8 cellular contexts compared by ENCODE assay signal in genomic region chr12:110165540-110166159, GRCh38. TPM values are rescaled to one million over a fixed set of nuclear protein-coding genes. Genes with fewer than 3 reads are reported as not detected.
DNase-seq lines count a peak whose midpoint lies in the region; ATAC-seq and TF ChIP-seq lines count a peak whose summit lies in the region.
"Had no signal": no experiment of that assay in that cellular context is flagged by ENCODE, and none has a peak within 500 bp of the region (broad histone marks: within the 10 kb centered on the region; RNA-seq: fewer than 3 reads in every experiment).

No MANE protein-coding gene starts in this region.

- no peaks in the 10 kb centered on the region for H3K9me3 Mint-ChIP-seq in H9

- H3K36me3 ChIP-seq in HUES48 (ENCODE audit: control insufficient read depth, insufficient read depth, low read length) (no peaks in the 10 kb centered on the region; the same call in 1 of the 2 replicates), trophoblast cell (ENCODE audit: control insufficient read depth in 1 of 2, insufficient read depth in 2 of 2, low read length in 2 of 2) (peaks cover 0 to 1% of the 10 kb centered on the region in 2 experiments)

- H4K91ac ChIP-seq in H9 (ENCODE audit: insufficient read length, low read depth, low read length), result no peak overlapping the region
- H4K91ac ChIP-seq in trophoblast cell (ENCODE audit: low read depth, low read length), result no peak overlapping the region

- H3K18ac ChIP-seq in H9 (ENCODE audit: insufficient read length, low read depth, low read length), result no peak overlapping the region
- no peak overlapping the region for H3K18ac ChIP-seq in trophoblast cell (ENCODE audit: low read length)

- H3K23me2 ChIP-seq in H9 (ENCODE audit: insufficient read length, low read depth, low read length, poor library complexity, severe bottlenecking), result no peaks in the 10 kb centered on the region

- H4K8ac ChIP-seq in H9 (replicated peaks; ENCODE audit: insufficient read length, low read depth, low read length) (no peak overlapping the region), trophoblast cell (ENCODE audit: low read depth, low read length) (no peak overlapping the region)

- H3K79me2 ChIP-seq in H9 (ENCODE audit: insufficient read depth, low read length), result no peaks in the 10 kb centered on the region
- H3K79me2 ChIP-seq in trophoblast cell (ENCODE audit: control insufficient read depth, insufficient read depth, low read length, poor library complexity), result no peaks in the 10 kb centered on the region

- H4K5ac ChIP-seq in H9 (ENCODE audit: insufficient read length, low read depth, low read length), result no peak overlapping the region

- H3K9me3 ChIP-seq in H9 (ENCODE audit: control insufficient read depth, low read depth, low read length) (no peaks in the 10 kb centered on the region), HUES48 (ENCODE audit: control insufficient read depth, insufficient read depth, low read length) (no peaks in the 10 kb centered on the region), trophoblast cell (ENCODE audit: insufficient read depth, low read depth, low read length) (no peaks in the 10 kb centered on the region)
- H3K9me3 ChIP-seq: sigmoid colon had no signal

- H2AFZ ChIP-seq in H9 (ENCODE audit: low read length), result no peak overlapping the region
- H2AFZ ChIP-seq in trophoblast cell (ENCODE audit: insufficient read depth, low read length, poor library complexity), result no peak overlapping the region

- peaks cover 7 to 8% of the 10 kb centered on the region in 2 experiments for H3K4me1 Mint-ChIP-seq in H9

- no peaks in the 10 kb centered on the region for H3K27me3 Mint-ChIP-seq in H9 (ENCODE audit: low read depth)

- no peaks in the 10 kb centered on the region for H4K20me1 ChIP-seq in H9 (ENCODE audit: control insufficient read depth, insufficient read depth, insufficient read length)

- H2BK15ac ChIP-seq in H9 (ENCODE audit: low read depth, low read length), result no peak overlapping the region

- no CpG with 5 or more reads among the region's 4 CpGs for WGBS in H9 (ENCODE audit: extremely low coverage, insufficient read length, low lambda C conversion rate)
- WGBS in trophoblast cell (ENCODE audit: extremely low coverage, insufficient coverage, insufficient read length), result no CpG with 5 or more reads among the region's 4 CpGs

- no peak overlapping the region for H3K14ac ChIP-seq in H9 (ENCODE audit: insufficient read depth, low read length)
- H3K14ac ChIP-seq in trophoblast cell (ENCODE audit: low read length), result no peak overlapping the region

- no peak overlapping the region for H3K27ac ChIP-seq in H9 (ENCODE audit: insufficient read length, low read depth, low read length)
- H3K27ac ChIP-seq in HUES48 (ENCODE audit: low read depth, low read length), result peak overlapping the region; percentile 18
- H3K27ac ChIP-seq in trophoblast cell (ENCODE audit: low read depth, low read length), result no peak overlapping the region
- H3K27ac ChIP-seq: sigmoid colon had no signal

- no peak overlapping the region for H3T11ph ChIP-seq in H9 (ENCODE audit: low read length)

- H3K4me2 ChIP-seq in H9 (ENCODE audit: insufficient read depth, insufficient read length, low read length) (no peak overlapping the region), trophoblast cell (ENCODE audit: low read length) (no peak overlapping the region)

- H3K27ac Mint-ChIP-seq in H9, result peak overlapping the region; percentile 13 to 55 (median 31); a peak in 4 of 7 replicates

- H3K4me1 ChIP-seq in H9 (ENCODE audit: insufficient read depth, low read length), result no peaks in the 10 kb centered on the region; the same call in 1 of the 2 replicates
- H3K4me1 ChIP-seq in HUES48 (ENCODE audit: control insufficient read depth, insufficient read depth, low read length), result peaks cover 13% of the 10 kb centered on the region
- H3K4me1 ChIP-seq in trophoblast cell (ENCODE audit: control insufficient read depth in 1 of 2, insufficient read depth in 2 of 2, low read length in 2 of 2), result no peaks in the 10 kb centered on the region

- no peak overlapping the region for H4K12ac ChIP-seq in trophoblast cell (ENCODE audit: low read depth, low read length)

- H3K9ac ChIP-seq in H9 (ENCODE audit: extremely low read depth, insufficient read length, low read length), result no peak overlapping the region
- H3K9ac ChIP-seq in HUES48 (ENCODE audit: low read depth, low read length), result no peak overlapping the region
- H3K9ac ChIP-seq in trophoblast cell (ENCODE audit: low read length), result no peak overlapping the region

- H3K27me3 ChIP-seq in H9 (ENCODE audit: insufficient read depth, low read length) (no peaks in the 10 kb centered on the region), HUES48 (ENCODE audit: control insufficient read depth, insufficient read depth, low read length) (no peaks in the 10 kb centered on the region), trophoblast cell (ENCODE audit: insufficient read depth, low read length) (no peaks in the 10 kb centered on the region)
- H3K27me3 ChIP-seq: sigmoid colon had no signal

- H2AK5ac ChIP-seq in H9 (ENCODE audit: insufficient read length, low read length) (no peak overlapping the region), trophoblast cell (ENCODE audit: low read length) (no peak overlapping the region)

- peaks cover 2 to 19% (median 4%) of the 10 kb centered on the region in 3 experiments; a peak in 6 of 7 replicates for H3K36me3 Mint-ChIP-seq in H9 (ENCODE audit: insufficient read depth in 1 of 3, low read depth in 3 of 3)

- H3K4me3 ChIP-seq in HUES48 (ENCODE audit: low read depth, low read length) (no peak overlapping the region), trophoblast cell (ENCODE audit: low read depth, low read length) (no peak overlapping the region)
- H3K4me3 ChIP-seq: sigmoid colon had no signal

- no peak overlapping the region for H2BK120ac ChIP-seq in H9 (ENCODE audit: low read depth, low read length, poor library complexity, severe bottlenecking)
- H2BK120ac ChIP-seq in trophoblast cell (ENCODE audit: insufficient read depth, low read length, poor library complexity), result no peak overlapping the region

- peak; percentile 75 for ATAC-seq in GM19025 (IDR thresholded peaks at IDR 0.05; ENCODE audit: low read depth, unreplicated experiment)

- H2BK12ac ChIP-seq in H9 (ENCODE audit: insufficient read length, low read depth, low read length) (no peak overlapping the region), trophoblast cell (ENCODE audit: low read length) (no peak overlapping the region)

- DNase-seq in H9 (peak; percentile 45), trophoblast cell (peak; percentile 25 to 56), NCI-H226 (no peak), NCI-H2171 treated with DMSO at 0.1 percent for 48 hours (lab: John Stamatoyannopoulos, UW) (no peak)
- DNase-seq in activated CD4-positive, alpha-beta T cell treated with anti-CD3 and anti-CD28 coated beads for 48 hours, result no peak
- DNase-seq: sigmoid colon had no signal

- H3K4me3 Mint-ChIP-seq in H9, result no peak overlapping the region

- H3K56ac ChIP-seq in H9 (ENCODE audit: insufficient read length, low read depth, low read length), result no peak overlapping the region

- no peak overlapping the region for H3K23ac ChIP-seq in H9 (ENCODE audit: insufficient read length, low read depth, low read length)
- no peak overlapping the region for H3K23ac ChIP-seq in trophoblast cell (ENCODE audit: low read length)

- H3K4ac ChIP-seq in H9 (ENCODE audit: low read depth, low read length) (no peak overlapping the region), trophoblast cell (ENCODE audit: low read depth, low read length) (no peak overlapping the region)

- H3K79me1 ChIP-seq in H9 (ENCODE audit: insufficient read depth, low read depth, low read length, poor library complexity, severe bottlenecking), result no peaks in the 10 kb centered on the region
- H3K79me1 ChIP-seq in trophoblast cell (ENCODE audit: low read length), result no peaks in the 10 kb centered on the region

- H2BK5ac ChIP-seq in H9 (ENCODE audit: insufficient read length, low read length) (no peak overlapping the region), trophoblast cell (ENCODE audit: low read depth, low read length, poor library complexity) (no peak overlapping the region)

- no peak for TF ChIP-seq CTCF in H9 (conservative IDR thresholded peaks at IDR 0.05)

- no peak overlapping the region for H2BK20ac ChIP-seq in H9 (ENCODE audit: low read depth, low read length, poor library complexity, severe bottlenecking)

RNA-seq across cellular contexts. Expression of gene IFT81, which starts 41.5 kb away (rescaled TPM):
- total RNA-seq in H9 (2021), result 9.3 and 9.7 TPM in 2 replicates
- polyA plus RNA-seq in trophoblast cell (2013), result 5.7 and 6.3 TPM in 2 replicates

Comparison
In these comparisons a context has a peak if more than half of its experiments do, and no peak if none do; other contexts are left out.
1. DNase-seq: peak in H9 (single experiment) and trophoblast cell (2 of 2); none in activated CD4-positive, alpha-beta T cell treated with anti-CD3 and anti-CD28 coated beads for 48 hours (single experiment), NCI-H226 (single experiment) and NCI-H2171 treated with DMSO at 0.1 percent for 48 hours (single experiment).